1 cellular context compared by ENCODE assay signal in the genomic region with DNA sequence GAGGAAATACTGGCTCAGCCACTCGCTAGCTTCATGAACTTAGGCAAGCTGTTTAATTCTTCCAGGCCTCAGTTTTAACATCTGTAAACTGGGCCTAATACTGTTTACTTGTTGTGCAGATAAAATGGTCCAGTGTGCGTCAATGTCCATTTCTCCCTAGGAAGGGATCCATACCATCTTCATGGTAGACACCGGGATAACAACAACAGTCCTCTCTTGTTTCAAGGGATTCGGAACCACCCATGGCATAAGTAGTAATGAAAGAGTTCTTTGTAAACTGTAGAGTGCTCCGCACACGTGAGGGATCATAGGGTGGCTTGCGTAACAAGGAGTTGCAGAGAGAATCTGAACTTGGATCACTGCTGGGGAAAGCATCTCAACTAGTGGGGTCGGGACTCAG.
TF ChIP-seq lines count a peak whose summit lies in the region.

No MANE protein-coding gene starts in this region.

TF ChIP-seq in HepG2, 621 proteins besides CTCF, POLR2A, EP300 and RAD21 (continued from another document and continues in another):
- TF ChIP-seq, protein P1, sequence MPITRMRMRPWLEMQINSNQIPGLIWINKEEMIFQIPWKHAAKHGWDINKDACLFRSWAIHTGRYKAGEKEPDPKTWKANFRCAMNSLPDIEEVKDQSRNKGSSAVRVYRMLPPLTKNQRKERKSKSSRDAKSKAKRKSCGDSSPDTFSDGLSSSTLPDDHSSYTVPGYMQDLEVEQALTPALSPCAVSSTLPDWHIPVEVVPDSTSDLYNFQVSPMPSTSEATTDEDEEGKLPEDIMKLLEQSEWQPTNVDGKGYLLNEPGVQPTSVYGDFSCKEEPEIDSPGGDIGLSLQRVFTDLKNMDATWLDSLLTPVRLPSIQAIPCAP (CRISPR knock-in tag; IDR thresholded peaks at IDR 0.05; ENCODE audit: low read depth), result no peak
- TF ChIP-seq, protein P2, sequence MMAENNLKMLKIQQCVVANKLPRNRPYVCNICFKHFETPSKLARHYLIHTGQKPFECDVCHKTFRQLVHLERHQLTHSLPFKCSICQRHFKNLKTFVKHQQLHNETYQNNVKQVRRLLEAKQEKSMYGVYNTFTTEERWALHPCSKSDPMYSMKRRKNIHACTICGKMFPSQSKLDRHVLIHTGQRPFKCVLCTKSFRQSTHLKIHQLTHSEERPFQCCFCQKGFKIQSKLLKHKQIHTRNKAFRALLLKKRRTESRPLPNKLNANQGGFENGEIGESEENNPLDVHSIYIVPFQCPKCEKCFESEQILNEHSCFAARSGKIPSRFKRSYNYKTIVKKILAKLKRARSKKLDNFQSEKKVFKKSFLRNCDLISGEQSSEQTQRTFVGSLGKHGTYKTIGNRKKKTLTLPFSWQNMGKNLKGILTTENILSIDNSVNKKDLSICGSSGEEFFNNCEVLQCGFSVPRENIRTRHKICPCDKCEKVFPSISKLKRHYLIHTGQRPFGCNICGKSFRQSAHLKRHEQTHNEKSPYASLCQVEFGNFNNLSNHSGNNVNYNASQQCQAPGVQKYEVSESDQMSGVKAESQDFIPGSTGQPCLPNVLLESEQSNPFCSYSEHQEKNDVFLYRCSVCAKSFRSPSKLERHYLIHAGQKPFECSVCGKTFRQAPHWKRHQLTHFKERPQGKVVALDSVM (CRISPR knock-in tag; IDR thresholded peaks at IDR 0.05), result no peak
- no peak for TF ChIP-seq ZNF333 (CRISPR knock-in tag; IDR thresholded peaks at IDR 0.05; ENCODE audit: borderline replicate concordance)
- TF ChIP-seq, protein P3, sequence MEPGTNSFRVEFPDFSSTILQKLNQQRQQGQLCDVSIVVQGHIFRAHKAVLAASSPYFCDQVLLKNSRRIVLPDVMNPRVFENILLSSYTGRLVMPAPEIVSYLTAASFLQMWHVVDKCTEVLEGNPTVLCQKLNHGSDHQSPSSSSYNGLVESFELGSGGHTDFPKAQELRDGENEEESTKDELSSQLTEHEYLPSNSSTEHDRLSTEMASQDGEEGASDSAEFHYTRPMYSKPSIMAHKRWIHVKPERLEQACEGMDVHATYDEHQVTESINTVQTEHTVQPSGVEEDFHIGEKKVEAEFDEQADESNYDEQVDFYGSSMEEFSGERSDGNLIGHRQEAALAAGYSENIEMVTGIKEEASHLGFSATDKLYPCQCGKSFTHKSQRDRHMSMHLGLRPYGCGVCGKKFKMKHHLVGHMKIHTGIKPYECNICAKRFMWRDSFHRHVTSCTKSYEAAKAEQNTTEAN (CRISPR knock-in tag; conservative IDR thresholded peaks at IDR 0.05), result no peak
- TF ChIP-seq BHLHE40 (IDR thresholded peaks at IDR 0.05; ENCODE audit: low read length), result peak; percentile 98
- 0 out of 2 replicates have a peak, but pooled peaks have one; percentile 26 for TF ChIP-seq ATF1 (CRISPR knock-in tag; IDR thresholded peaks at IDR 0.05)
- TF ChIP-seq KDM3A (CRISPR knock-in tag; IDR thresholded peaks at IDR 0.05; ENCODE audit: low read depth), result no peak
- TF ChIP-seq ZSCAN20 (CRISPR knock-in tag; IDR thresholded peaks at IDR 0.05; ENCODE audit: borderline replicate concordance), result 0 out of 2 replicates have a peak, but pooled peaks have one; percentile 30
- no peak; the same call in 1 of the 2 replicates for TF ChIP-seq THAP11 (CRISPR knock-in tag; IDR thresholded peaks at IDR 0.05)
- TF ChIP-seq GZF1 (CRISPR knock-in tag; IDR thresholded peaks at IDR 0.05), result 0 out of 2 replicates have a peak, but pooled peaks have one; percentile 32
- no peak for TF ChIP-seq SIN3B (IDR thresholded peaks at IDR 0.05; ENCODE audit: low read length)
- TF ChIP-seq MIER2 (CRISPR knock-in tag; IDR thresholded peaks at IDR 0.05), result peak; percentile 89
- no peak for TF ChIP-seq SRSF4 (IDR thresholded peaks at IDR 0.05; ENCODE audit: low read depth, low read length, poor library complexity, severe bottlenecking)
- no peak for TF ChIP-seq PCBP1 (IDR thresholded peaks at IDR 0.05; ENCODE audit: borderline replicate concordance, low read depth, low read length)
- no peak for TF ChIP-seq ZNF878 (CRISPR knock-in tag; IDR thresholded peaks at IDR 0.05)
- TF ChIP-seq, protein P4, sequence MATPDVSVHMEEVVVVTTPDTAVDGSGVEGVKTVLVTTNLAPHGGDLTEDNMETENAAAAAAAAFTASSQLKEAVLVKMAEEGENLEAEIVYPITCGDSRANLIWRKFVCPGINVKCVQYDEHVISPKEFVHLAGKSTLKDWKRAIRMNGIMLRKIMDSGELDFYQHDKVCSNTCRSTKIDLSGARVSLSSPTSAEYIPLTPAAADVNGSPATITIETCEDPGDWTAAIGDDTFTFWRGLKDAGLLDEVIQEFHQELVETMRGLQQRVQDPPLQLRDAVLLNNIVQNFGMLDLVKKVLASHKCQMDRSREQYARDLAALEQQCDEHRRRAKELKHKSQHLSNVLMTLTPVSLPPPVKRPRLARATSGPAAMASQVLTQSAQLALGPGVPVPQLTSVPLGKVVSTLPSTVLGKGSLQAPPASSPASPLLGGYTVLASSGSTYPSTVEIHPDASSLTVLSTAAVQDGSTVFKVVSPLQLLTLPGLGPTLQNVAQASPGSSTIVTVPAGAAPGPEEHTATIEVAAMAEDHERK (CRISPR knock-in tag; IDR thresholded peaks at IDR 0.05; ENCODE audit: low read depth), result no peak
- no peak for TF ChIP-seq ZNF20 (CRISPR knock-in tag; IDR thresholded peaks at IDR 0.05)
- peak; percentile 81; the same call in 1 of the 2 replicates for TF ChIP-seq SSRP1 (CRISPR knock-in tag; IDR thresholded peaks at IDR 0.05)
- no peak for TF ChIP-seq MBD4 (IDR thresholded peaks at IDR 0.05; ENCODE audit: borderline replicate concordance, low read length)
- TF ChIP-seq ZNF839 (CRISPR knock-in tag; IDR thresholded peaks at IDR 0.05; ENCODE audit: borderline replicate concordance), result no peak
- TF ChIP-seq, protein P5, sequence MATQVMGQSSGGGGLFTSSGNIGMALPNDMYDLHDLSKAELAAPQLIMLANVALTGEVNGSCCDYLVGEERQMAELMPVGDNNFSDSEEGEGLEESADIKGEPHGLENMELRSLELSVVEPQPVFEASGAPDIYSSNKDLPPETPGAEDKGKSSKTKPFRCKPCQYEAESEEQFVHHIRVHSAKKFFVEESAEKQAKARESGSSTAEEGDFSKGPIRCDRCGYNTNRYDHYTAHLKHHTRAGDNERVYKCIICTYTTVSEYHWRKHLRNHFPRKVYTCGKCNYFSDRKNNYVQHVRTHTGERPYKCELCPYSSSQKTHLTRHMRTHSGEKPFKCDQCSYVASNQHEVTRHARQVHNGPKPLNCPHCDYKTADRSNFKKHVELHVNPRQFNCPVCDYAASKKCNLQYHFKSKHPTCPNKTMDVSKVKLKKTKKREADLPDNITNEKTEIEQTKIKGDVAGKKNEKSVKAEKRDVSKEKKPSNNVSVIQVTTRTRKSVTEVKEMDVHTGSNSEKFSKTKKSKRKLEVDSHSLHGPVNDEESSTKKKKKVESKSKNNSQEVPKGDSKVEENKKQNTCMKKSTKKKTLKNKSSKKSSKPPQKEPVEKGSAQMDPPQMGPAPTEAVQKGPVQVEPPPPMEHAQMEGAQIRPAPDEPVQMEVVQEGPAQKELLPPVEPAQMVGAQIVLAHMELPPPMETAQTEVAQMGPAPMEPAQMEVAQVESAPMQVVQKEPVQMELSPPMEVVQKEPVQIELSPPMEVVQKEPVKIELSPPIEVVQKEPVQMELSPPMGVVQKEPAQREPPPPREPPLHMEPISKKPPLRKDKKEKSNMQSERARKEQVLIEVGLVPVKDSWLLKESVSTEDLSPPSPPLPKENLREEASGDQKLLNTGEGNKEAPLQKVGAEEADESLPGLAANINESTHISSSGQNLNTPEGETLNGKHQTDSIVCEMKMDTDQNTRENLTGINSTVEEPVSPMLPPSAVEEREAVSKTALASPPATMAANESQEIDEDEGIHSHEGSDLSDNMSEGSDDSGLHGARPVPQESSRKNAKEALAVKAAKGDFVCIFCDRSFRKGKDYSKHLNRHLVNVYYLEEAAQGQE (IDR thresholded peaks at IDR 0.05; ENCODE audit: borderline replicate concordance in 1 of 2, low read depth in 1 of 2, low read length in 2 of 2), result 0 out of 4 replicates have a peak, but pooled peaks of 1 of the 2 experiments have one; percentile 9
- TF ChIP-seq KAT7 (CRISPR knock-in tag; IDR thresholded peaks at IDR 0.05; ENCODE audit: borderline replicate concordance), result no peak
- TF ChIP-seq TSC22D2 (CRISPR knock-in tag; IDR thresholded peaks at IDR 0.05; ENCODE audit: borderline replicate concordance), result no peak
- no peak for TF ChIP-seq TBX3 (IDR thresholded peaks at IDR 0.05; ENCODE audit: borderline replicate concordance)
- no peak for TF ChIP-seq LCORL (IDR thresholded peaks at IDR 0.05)
- 0 out of 2 replicates have a peak, but pooled peaks have one; percentile 19 for TF ChIP-seq LCORL (CRISPR knock-in tag; IDR thresholded peaks at IDR 0.05)
- no peak for TF ChIP-seq ZFP36 (IDR thresholded peaks at IDR 0.05; ENCODE audit: borderline replicate concordance, low read depth, low read length, partially characterized antibody)
- no peak for TF ChIP-seq ARID2 (CRISPR knock-in tag; IDR thresholded peaks at IDR 0.05; ENCODE audit: borderline replicate concordance)
- no peak for TF ChIP-seq SOX6 (IDR thresholded peaks at IDR 0.05)
- TF ChIP-seq SOX6 (CRISPR knock-in tag; IDR thresholded peaks at IDR 0.05), result peak; percentile 83
- no peak for TF ChIP-seq SYNCRIP (IDR thresholded peaks at IDR 0.05; ENCODE audit: insufficient read depth, low read depth, low read length)
- TF ChIP-seq, protein P6, sequence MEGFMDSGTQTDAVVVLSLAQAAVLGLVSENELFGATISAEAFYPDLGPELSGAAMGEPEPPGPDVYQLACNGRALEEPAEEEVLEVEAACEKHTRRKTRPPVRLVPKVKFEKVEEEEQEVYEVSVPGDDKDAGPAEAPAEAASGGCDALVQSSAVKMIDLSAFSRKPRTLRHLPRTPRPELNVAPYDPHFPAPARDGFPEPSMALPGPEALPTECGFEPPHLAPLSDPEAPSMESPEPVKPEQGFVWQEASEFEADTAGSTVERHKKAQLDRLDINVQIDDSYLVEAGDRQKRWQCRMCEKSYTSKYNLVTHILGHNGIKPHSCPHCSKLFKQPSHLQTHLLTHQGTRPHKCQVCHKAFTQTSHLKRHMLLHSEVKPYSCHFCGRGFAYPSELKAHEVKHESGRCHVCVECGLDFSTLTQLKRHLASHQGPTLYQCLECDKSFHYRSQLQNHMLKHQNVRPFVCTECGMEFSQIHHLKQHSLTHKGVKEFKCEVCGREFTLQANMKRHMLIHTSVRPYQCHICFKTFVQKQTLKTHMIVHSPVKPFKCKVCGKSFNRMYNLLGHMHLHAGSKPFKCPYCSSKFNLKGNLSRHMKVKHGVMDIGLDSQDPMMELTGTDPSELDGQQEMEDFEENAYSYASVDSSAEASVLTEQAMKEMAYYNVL (CRISPR knock-in tag; IDR thresholded peaks at IDR 0.05; ENCODE audit: borderline replicate concordance), result no peak; the same call in 1 of the 2 replicates
- no peak for TF ChIP-seq ZSCAN25 (CRISPR knock-in tag; IDR thresholded peaks at IDR 0.05)
- no peak for TF ChIP-seq HNRNPLL (IDR thresholded peaks at IDR 0.05; ENCODE audit: low read depth, low read length, poor library complexity, severe bottlenecking)
- TF ChIP-seq YEATS2 (CRISPR knock-in tag; IDR thresholded peaks at IDR 0.05; ENCODE audit: borderline replicate concordance), result no peak
- TF ChIP-seq ZNF205 (CRISPR knock-in tag; IDR thresholded peaks at IDR 0.05), result no peak; the same call in 1 of the 2 replicates
- TF ChIP-seq, protein P7, sequence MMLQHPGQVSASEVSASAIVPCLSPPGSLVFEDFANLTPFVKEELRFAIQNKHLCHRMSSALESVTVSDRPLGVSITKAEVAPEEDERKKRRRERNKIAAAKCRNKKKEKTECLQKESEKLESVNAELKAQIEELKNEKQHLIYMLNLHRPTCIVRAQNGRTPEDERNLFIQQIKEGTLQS (CRISPR knock-in tag; IDR thresholded peaks at IDR 0.05), result no peak
- 0 out of 2 replicates have a peak, but pooled peaks have one; percentile 42 for TF ChIP-seq RXRB (CRISPR knock-in tag; IDR thresholded peaks at IDR 0.05; ENCODE audit: borderline replicate concordance)
- TF ChIP-seq SP140L (CRISPR knock-in tag; IDR thresholded peaks at IDR 0.05; ENCODE audit: borderline replicate concordance), result no peak
- no peak for TF ChIP-seq NR3C1 (CRISPR knock-in tag; IDR thresholded peaks at IDR 0.05)
- no peak for TF ChIP-seq PAF1 (CRISPR knock-in tag; IDR thresholded peaks at IDR 0.05)
- no peak for TF ChIP-seq CBFB (CRISPR knock-in tag; IDR thresholded peaks at IDR 0.05)
- TF ChIP-seq ZNF7 (CRISPR knock-in tag; IDR thresholded peaks at IDR 0.05), result no peak
- TF ChIP-seq NONO (IDR thresholded peaks at IDR 0.05), result no peak
- 0 out of 2 replicates have a peak, but pooled peaks have one; percentile 51 for TF ChIP-seq NONO (CRISPR knock-in tag; conservative IDR thresholded peaks at IDR 0.05)
- TF ChIP-seq ZNF274 (CRISPR knock-in tag; IDR thresholded peaks at IDR 0.05), result no peak
- TF ChIP-seq ZC3H13 (CRISPR knock-in tag; IDR thresholded peaks at IDR 0.05), result no peak
- TF ChIP-seq NFE2L1 (CRISPR knock-in tag; IDR thresholded peaks at IDR 0.05; ENCODE audit: borderline replicate concordance), result no peak
- peak; percentile 57; the same call in 1 of the 2 replicates for TF ChIP-seq PITX1 (CRISPR knock-in tag; IDR thresholded peaks at IDR 0.05)
- no peak for TF ChIP-seq ZNF44 (CRISPR knock-in tag; IDR thresholded peaks at IDR 0.05)
- TF ChIP-seq, protein P8, sequence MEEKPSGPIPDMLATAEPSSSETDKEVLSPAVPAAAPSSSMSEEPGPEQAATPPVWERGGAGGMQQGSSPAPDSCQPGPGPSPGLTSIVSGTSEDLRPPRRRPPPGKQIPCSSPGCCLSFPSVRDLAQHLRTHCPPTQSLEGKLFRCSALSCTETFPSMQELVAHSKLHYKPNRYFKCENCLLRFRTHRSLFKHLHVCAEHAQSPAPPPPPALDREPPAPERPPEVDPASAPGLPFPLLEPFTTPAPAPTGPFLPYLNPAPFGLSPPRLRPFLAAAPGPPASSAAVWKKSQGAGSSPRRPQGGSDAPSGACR (CRISPR knock-in tag; IDR thresholded peaks at IDR 0.05), result peak; percentile 37; the same call in 1 of the 2 replicates
- TF ChIP-seq, protein P9, sequence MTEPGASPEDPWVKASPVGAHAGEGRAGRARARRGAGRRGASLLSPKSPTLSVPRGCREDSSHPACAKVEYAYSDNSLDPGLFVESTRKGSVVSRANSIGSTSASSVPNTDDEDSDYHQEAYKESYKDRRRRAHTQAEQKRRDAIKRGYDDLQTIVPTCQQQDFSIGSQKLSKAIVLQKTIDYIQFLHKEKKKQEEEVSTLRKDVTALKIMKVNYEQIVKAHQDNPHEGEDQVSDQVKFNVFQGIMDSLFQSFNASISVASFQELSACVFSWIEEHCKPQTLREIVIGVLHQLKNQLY (CRISPR knock-in tag; IDR thresholded peaks at IDR 0.05), result peak; percentile 77
- no peak for TF ChIP-seq ZNF260 (CRISPR knock-in tag; IDR thresholded peaks at IDR 0.05; ENCODE audit: borderline replicate concordance, low read depth)
- no peak for TF ChIP-seq MIXL1 (CRISPR knock-in tag; IDR thresholded peaks at IDR 0.05)
- peak; percentile 18; the same call in 1 of the 2 replicates for TF ChIP-seq FOXK2 (IDR thresholded peaks at IDR 0.05)
- no peak for TF ChIP-seq TMF1 (CRISPR knock-in tag; IDR thresholded peaks at IDR 0.05; ENCODE audit: low read depth)
- TF ChIP-seq ZNF180 (CRISPR knock-in tag; IDR thresholded peaks at IDR 0.05; ENCODE audit: borderline replicate concordance, low read depth), result no peak
